9 cellular contexts compared by ENCODE assay signal in the genomic region with DNA sequence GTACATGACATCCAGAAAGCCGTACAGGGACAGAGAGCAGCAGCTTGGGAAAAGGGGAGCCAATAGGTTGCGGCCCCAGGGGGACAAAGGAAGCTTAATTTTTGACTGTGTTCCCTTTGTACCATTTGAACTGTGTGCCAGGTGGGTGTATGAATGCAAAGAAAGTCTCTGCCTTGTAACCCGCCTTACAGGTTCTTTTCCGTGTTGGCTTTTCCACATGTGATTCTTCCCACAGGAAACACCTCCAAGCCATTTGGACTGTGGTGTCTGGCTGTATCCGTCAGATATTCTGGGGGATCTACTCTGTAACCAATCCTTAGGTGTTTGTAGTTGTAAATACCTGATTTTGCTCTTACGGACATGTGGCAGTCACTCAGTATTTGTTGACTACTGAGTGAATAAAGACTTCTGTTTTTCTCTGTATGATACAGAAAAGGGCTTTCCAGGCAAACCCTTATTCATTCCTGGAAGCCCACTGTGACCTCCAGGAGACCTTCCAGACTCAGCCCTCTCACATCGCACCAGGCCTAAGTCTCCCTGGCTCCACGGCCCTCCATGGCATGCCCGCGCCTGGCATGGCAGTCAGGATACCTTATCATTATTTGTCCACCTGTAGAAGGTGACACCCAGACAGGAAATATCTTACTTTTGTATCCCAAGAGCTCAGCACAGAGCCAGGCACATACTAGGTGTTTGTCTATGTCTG. TPM values are rescaled to one million over a fixed set of nuclear protein-coding genes. Genes with fewer than 3 reads are reported as not detected.
DNase-seq lines count a peak whose midpoint lies in the region; ATAC-seq, FAIRE-seq and TF ChIP-seq lines count a peak whose summit lies in the region.
"Had no signal": no experiment of that assay in that cellular context is flagged by ENCODE, and none has a peak within 500 bp of the region (broad histone marks: within the 10 kb centered on the region; RNA-seq: fewer than 3 reads in every experiment).

No MANE protein-coding gene starts in this region.

- H3K4me1 ChIP-seq in small intestine (ENCODE audit: control insufficient read depth in 2 of 2, insufficient read depth in 1 of 2, low read depth in 1 of 2, low read length in 1 of 2): no peaks in the 10 kb centered on the region

- H3K27ac ChIP-seq in small intestine (ENCODE audit: low read depth in 1 of 2, low read length in 1 of 2): no peak overlapping the region

- peaks cover 50% of the 10 kb centered on the region for H3K27me3 Mint-ChIP-seq in IgD-negative memory B cell
- peaks cover 66 to 90% of the 10 kb centered on the region in 2 donors for H3K27me3 Mint-ChIP-seq in effector memory CD8-positive, alpha-beta T cell
- H3K27me3 Mint-ChIP-seq in nephron progenitor cell (ENCODE audit: low read depth, poor library complexity): peaks cover 55% of the 10 kb centered on the region

- 66 to 82% (median 72%) methylated on average over 10 of the region's 10 CpGs for WGBS in small intestine, 3 donors

- H3K27ac Mint-ChIP-seq in IgD-negative memory B cell (peak overlapping the region in 1 of 3 donors; percentile 54), nephron progenitor cell (no peak overlapping the region)
- H3K27ac Mint-ChIP-seq in effector memory CD8-positive, alpha-beta T cell: no peak overlapping the region

- TF ChIP-seq CTCF in AG09309 (IDR thresholded peaks at IDR 0.05; ENCODE audit: control insufficient read depth, insufficient read depth, low read depth, low read length, missing control alignments): no peak
- no peak for TF ChIP-seq CTCF in nephron progenitor cell (IDR thresholded peaks at IDR 0.05)
- TF ChIP-seq CTCF in omental fat pad (IDR thresholded peaks at IDR 0.05): no peak

- H3K4me1 Mint-ChIP-seq in IgD-negative memory B cell (peaks cover 0 to 12% (median 1%) of the 10 kb centered on the region in 3 donors), nephron progenitor cell (peaks cover 40% of the 10 kb centered on the region)
- no peaks in the 10 kb centered on the region for H3K4me1 Mint-ChIP-seq in effector memory CD8-positive, alpha-beta T cell (ENCODE audit: low read depth in 2 of 2)

- H3K36me3 Mint-ChIP-seq in IgD-negative memory B cell: peaks cover 3% of the 10 kb centered on the region
- no peaks in the 10 kb centered on the region for H3K36me3 Mint-ChIP-seq in effector memory CD8-positive, alpha-beta T cell (ENCODE audit: insufficient read depth)
- H3K36me3 Mint-ChIP-seq in nephron progenitor cell (ENCODE audit: low read depth): peaks cover 31% of the 10 kb centered on the region

- H3K4me3 ChIP-seq in AG09309 (ENCODE audit: control insufficient read depth, low read depth, low read length) (peak overlapping the region; percentile 59), small intestine (ENCODE audit: low read depth in 1 of 2, low read length in 2 of 2) (no peak overlapping the region)

- no peaks in the 10 kb centered on the region for H3K27me3 ChIP-seq in small intestine (ENCODE audit: control insufficient read depth in 2 of 2, insufficient read depth in 2 of 2, low read length in 2 of 2)

- intact Hi-C loops in left colon (cut with DNase I, micrococcal nuclease): no loop called here

- H3K9me3 ChIP-seq in small intestine (ENCODE audit: control insufficient read depth, low read depth): no peaks in the 10 kb centered on the region

- H3K4me3 Mint-ChIP-seq in IgD-negative memory B cell (peak overlapping the region; percentile 59 to 90 (median 86)), nephron progenitor cell (peak overlapping the region; percentile 90)
- peak overlapping the region; percentile 60 to 75 for H3K4me3 Mint-ChIP-seq in effector memory CD8-positive, alpha-beta T cell

- H3K9me3 Mint-ChIP-seq in IgD-negative memory B cell: no peaks in the 10 kb centered on the region
- H3K9me3 Mint-ChIP-seq in effector memory CD8-positive, alpha-beta T cell: no peaks in the 10 kb centered on the region
- no peaks in the 10 kb centered on the region for H3K9me3 Mint-ChIP-seq in nephron progenitor cell

- DNase-seq in AG09309 (ENCODE audit: low read depth) (no peak), nephron progenitor cell (no peak), left colon (no peak), small intestine (no peak), omental fat pad (ENCODE audit: low spot score) (no peak)
- no peak for DNase-seq in effector memory CD8-positive, alpha-beta T cell
- DNase-seq: activated CD4-positive, CD25-positive, alpha-beta regulatory T cell treated with anti-CD3 and anti-CD28 coated beads, Interleukin-2, amount 50 U/mL, for 72 hours had no signal

- FAIRE-seq in small intestine (lab: Jason Lieb, UNC): no peak

- no peaks in the 10 kb centered on the region for H3K36me3 ChIP-seq in small intestine (ENCODE audit: control insufficient read depth in 2 of 2, insufficient read depth in 2 of 2, low read length in 2 of 2)

- no peak for ATAC-seq in effector memory CD8-positive, alpha-beta T cell (replicated peaks)
- ATAC-seq in left colon: no peak
- ATAC-seq in GM19023 (IDR thresholded peaks at IDR 0.05; ENCODE audit: unreplicated experiment): no peak
- ATAC-seq in omental fat pad (ENCODE audit: low FRiP score): no peak

RNA-seq across cellular contexts. Expression of gene LRRFIP1, which starts 1.2 kb away (rescaled TPM):
- polyA plus RNA-seq in IgD-negative memory B cell (123 TPM), small intestine (10 to 100 TPM; 46.0 to 76.7 (median 53.0) TPM)
- total RNA-seq in left colon (100 to 1,000 TPM; 121 to 123 TPM), omental fat pad (100 to 1,000 TPM in 3 of 4 donors, 10 to 100 TPM in 1; 90.0 to 257 (median 113) TPM)

RNA-seq across cellular contexts. Expression of gene RAB17, which starts 38.1 kb away (rescaled TPM):
- polyA plus RNA-seq in IgD-negative memory B cell (not detected), small intestine (100 to 1,000 TPM in 2 of 3 donors, 10 to 100 TPM in 1; 52.8 to 613 (median 533) TPM)
- total RNA-seq in left colon (10 to 100 TPM; 51.3 to 59.2 TPM), omental fat pad (1 to 10 TPM in 2 of 4 donors, under 1 TPM in 1, not detected in 1; 0.84 to 8.6 (median 3.5) TPM)

Comparison
In these comparisons a context has a peak if more than half of its experiments do, and no peak if none do; other contexts are left out.
1. RNA of gene RAB17, which starts 38.1 kb away (total RNA-seq): 51.3 to 59.2 TPM in left colon; 0.84 to 8.6 TPM in omental fat pad; every median in the first group is over 4 times any median in the second.
2. Peak in every context shown above with its lines, with median percentiles within 50 percentile points of each other: H3K4me3 Mint-ChIP-seq.